In genomic region chr4:176760468-176760867, GRCh38 we compare ENCODE assay signal across 25 cellular contexts. TPM values are rescaled to one million over a fixed set of nuclear protein-coding genes. Genes with fewer than 3 reads are reported as not detected.
"Had no signal": no experiment of that assay in that cellular context is flagged by ENCODE, and none has a peak within 500 bp of the region (broad histone marks: within the 10 kb centered on the region; RNA-seq: fewer than 3 reads in every experiment).

No MANE protein-coding gene starts in this region.

- H3K27me3 ChIP-seq: breast epithelium had no signal

- DNase-seq: activated CD4-positive, alpha-beta T cell treated with anti-CD3 and anti-CD28 coated beads for 4 hours; activated CD8-positive, alpha-beta memory T cell treated with anti-CD3 and anti-CD28 coated beads, Interleukin-2, amount 50 U/mL, for 4 hours; activated CD8-positive, alpha-beta T cell treated with anti-CD3 and anti-CD28 coated beads for 36 hours; activated gamma-delta T cell treated with Interleukin-2 at 50 U/mL for 16 hours; activated naive CD4-positive, alpha-beta T cell treated with anti-CD3 and anti-CD28 coated beads, Interleukin-2, amount 50 U/mL, for 16 hours; activated naive CD8-positive, alpha-beta T cell treated with anti-CD3 and anti-CD28 coated beads, Interleukin-2, amount 10 ng/mL, durations not matched to agents 7 days and 5 days; activated T-cell treated with anti-CD3 and anti-CD28 coated beads, Interleukin-2, amount 50 U/mL, for 72 hours; aorta; central memory CD4-positive, alpha-beta T cell; KG1; NCI-H1048; NCI-H1417; NCI-H1930; NCI-H2171; NCI-H2227 treated with DMSO at 0.1 percent for 48 hours; NCI-H526; NCI-H774; OCI-M1; SHP77; T-helper 1 cell had no signal

- ATAC-seq: activated CD4-positive, CD25-positive, alpha-beta regulatory T cell treated with anti-CD3 and anti-CD28 coated beads, Interleukin-2, amount 50 U/mL, for 24 hours; activated CD8-positive, alpha-beta T cell treated with anti-CD3 and anti-CD28 coated beads for 36 hours; activated T-cell treated with anti-CD3 and anti-CD28 coated beads, Interleukin-2, amount 50 U/mL, for 72 hours; Panc1 had no signal

- H3K36me3 ChIP-seq: breast epithelium had no signal

- H3K27ac ChIP-seq: breast epithelium, RWPE1, VCaP had no signal

- H3K9me3 ChIP-seq: breast epithelium had no signal

- H3K4me1 ChIP-seq: breast epithelium had no signal

- H3K4me3 ChIP-seq: breast epithelium had no signal

RNA-seq across cellular contexts. Expression of gene VEGFC, which starts 32.3 kb away (rescaled TPM):
- total RNA-seq: activated CD8-positive, alpha-beta T cell treated with anti-CD3 and anti-CD28 coated beads for 36 hours; activated naive CD8-positive, alpha-beta T cell treated with anti-CD3 and anti-CD28 coated beads, Interleukin-2, amount 10 ng/mL, durations not matched to agents 7 days and 5 days; activated T-cell treated with anti-CD3 and anti-CD28 coated beads, Interleukin-2, amount 50 U/mL, for 72 hours had no signal
